Comparison of ENCODE assay signal across 12 cellular contexts in the genomic region with DNA sequence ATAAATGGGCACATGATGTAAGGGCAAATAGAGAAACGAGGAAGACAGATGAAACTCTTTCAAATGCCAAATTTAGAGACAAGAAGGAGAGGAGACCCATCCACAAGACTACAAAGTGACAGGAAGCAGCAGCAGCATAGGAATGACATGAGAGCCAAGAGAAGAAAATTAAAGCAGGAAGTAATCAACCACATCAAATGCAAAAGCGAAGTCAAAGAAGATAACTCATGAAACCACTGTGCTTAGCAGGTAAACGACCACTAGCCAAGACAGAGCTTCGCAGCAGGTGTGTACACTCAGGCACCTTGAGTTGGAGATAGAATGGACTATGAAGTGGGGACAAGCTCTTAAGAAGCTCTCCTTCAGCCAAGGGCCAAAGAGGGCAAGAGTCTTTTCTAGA.
DNase-seq lines count a peak whose midpoint lies in the region; ATAC-seq and TF ChIP-seq lines count a peak whose summit lies in the region.
"Had no signal": no experiment of that assay in that cellular context is flagged by ENCODE, and none has a peak within 500 bp of the region (broad histone marks: within the 10 kb centered on the region; RNA-seq: fewer than 3 reads in every experiment).

No MANE protein-coding gene starts in this region.

- no peaks in the 10 kb centered on the region for H4K20me1 ChIP-seq in OCI-LY1 (ENCODE audit: insufficient read depth, low read length)

- peak overlapping the region; percentile 43; the same call in 1 of the 2 replicates for H3K4me3 ChIP-seq in GM08714 (ENCODE audit: low read length)
- H3K4me3 ChIP-seq in OCI-LY1 (ENCODE audit: low read depth, low read length, poor library complexity, severe bottlenecking) = peak overlapping the region; percentile 6
- H3K4me3 ChIP-seq in left lung = no peak overlapping the region

- peak; percentile 81 for DNase-seq in central memory CD4-positive, alpha-beta T cell
- DNase-seq in left lung (no peak), HUDEP-2 (lab: John Stamatoyannopoulos, UW; ENCODE audit: unreplicated experiment in 76 of 76) (no peak), MV-4-11 (lab: John Stamatoyannopoulos, UW) (no peak)
- DNase-seq: DMS 273 treated with DMSO at 0.1 percent for 48 hours, glutamatergic neuron, mesenchymal stem cell, NCI-H1092 treated with DMSO at 0.1 percent for 48 hours had no signal

- TF ChIP-seq CTCF in OCI-LY1 (IDR thresholded peaks at IDR 0.05; ENCODE audit: low read length) (no peak), left lung (IDR thresholded peaks at IDR 0.05) (no peak)

- H3K36me3 ChIP-seq in OCI-LY1 (ENCODE audit: insufficient read depth, low read length) (peaks cover 6% of the 10 kb centered on the region), left lung (no peaks in the 10 kb centered on the region)

- H3K9ac ChIP-seq in OCI-LY1 (ENCODE audit: low read length) = no peak overlapping the region

- no peak overlapping the region for H2AFZ ChIP-seq in OCI-LY1 (ENCODE audit: low read length)

- peaks cover 65% of the 10 kb centered on the region for H3K4me1 ChIP-seq in OCI-LY1 (ENCODE audit: insufficient read depth, low read length, severe bottlenecking)
- no peaks in the 10 kb centered on the region for H3K4me1 ChIP-seq in left lung

- H3K27ac ChIP-seq in OCI-LY1 (ENCODE audit: low read depth, low read length, poor library complexity, severe bottlenecking) = peak overlapping the region; percentile 71
- H3K27ac ChIP-seq in left lung = no peak overlapping the region

- no peaks in the 10 kb centered on the region for H3K9me2 ChIP-seq in OCI-LY1 (ENCODE audit: low read depth, low read length)

- no peaks in the 10 kb centered on the region for H3K27me3 ChIP-seq in OCI-LY1 (ENCODE audit: insufficient read depth, low read length)
- no peaks in the 10 kb centered on the region for H3K27me3 ChIP-seq in left lung

- H3K9me3 ChIP-seq in OCI-LY1 (ENCODE audit: low read length) (no peaks in the 10 kb centered on the region), left lung (no peaks in the 10 kb centered on the region)

- H3K4me2 ChIP-seq in OCI-LY1 (ENCODE audit: low read length) = peak overlapping the region; percentile 24

- peak; percentile 67 for ATAC-seq in GM21390 (IDR thresholded peaks at IDR 0.05; ENCODE audit: unreplicated experiment)
- ATAC-seq in left lung = no peak
- no peak for ATAC-seq in HG02763 (IDR thresholded peaks at IDR 0.05; ENCODE audit: unreplicated experiment)

- H3F3A ChIP-seq in OCI-LY1 (ENCODE audit: insufficient read depth, low read length) = no peaks in the 10 kb centered on the region

- H3K79me2 ChIP-seq in OCI-LY1 (ENCODE audit: insufficient read depth, low read length) = peaks cover 6% of the 10 kb centered on the region; the same call in 1 of the 2 replicates

- intact Hi-C loops in left lung (cut with DNase I) = no loop called here

Comparison
In these comparisons a context has a peak if more than half of its experiments do, and no peak if none do; other contexts are left out.
1. H3K4me3 ChIP-seq: peak in GM08714 (single experiment) and OCI-LY1 (single experiment); none in left lung (0 of 2).